Comparison of ENCODE assay signal across 1 cellular context in genomic region chr19:39539519-39540332, GRCh38.
A peak's percentile ranks its signal among the peaks of the same experiment; 100 is the strongest.
TF ChIP-seq lines count a peak whose summit lies in the region.

Gene EID2, minus strand, starts transcription at chr19:39540161. Its CDS starts 82 bp downstream, at chr19:39540079.

TF ChIP-seq in HEK293, 187 proteins besides CTCF, POLR2A, EP300 and RAD21 (continued from another document and continues in another):
- 0 out of 2 replicates have a peak, but pooled peaks have one; percentile 17 for TF ChIP-seq ZBTB11 (tag by site-specific recombination; conservative IDR thresholded peaks at IDR 0.05; ENCODE audit: low read depth)
- no peak for TF ChIP-seq ZNF10 (tag by site-specific recombination; IDR thresholded peaks at IDR 0.05)
- TF ChIP-seq ZNF560 (tag by site-specific recombination; IDR thresholded peaks at IDR 0.05; ENCODE audit: borderline replicate concordance): no peak
- no peak for TF ChIP-seq MYNN (tag by site-specific recombination; IDR thresholded peaks at IDR 0.05; ENCODE audit: borderline replicate concordance)
- no peak for TF ChIP-seq PRDM1 (tag by site-specific recombination; IDR thresholded peaks at IDR 0.05)
- TF ChIP-seq ZNF280C (tag by site-specific recombination; IDR thresholded peaks at IDR 0.05): no peak
- TF ChIP-seq IKZF3 (tag by site-specific recombination; IDR thresholded peaks at IDR 0.05): peak; percentile 85
- 0 out of 2 replicates have a peak, but pooled peaks have one; percentile 5 for TF ChIP-seq WT1 (tag by site-specific recombination; IDR thresholded peaks at IDR 0.05)
- no peak for TF ChIP-seq ZNF510 (tag by site-specific recombination; IDR thresholded peaks at IDR 0.05; ENCODE audit: insufficient replicate concordance)
- TF ChIP-seq ZNF48 (tag by site-specific recombination; IDR thresholded peaks at IDR 0.05): no peak
- TF ChIP-seq SP3 (tag by site-specific recombination; IDR thresholded peaks at IDR 0.05): peak; percentile 22; the same call in 1 of the 2 replicates
- no peak for TF ChIP-seq ZNF791 (tag by site-specific recombination; IDR thresholded peaks at IDR 0.05)
- no peak for TF ChIP-seq GLIS2 (tag by site-specific recombination; IDR thresholded peaks at IDR 0.05)
- no peak for TF ChIP-seq ZNF175 (tag by site-specific recombination; IDR thresholded peaks at IDR 0.05)
- no peak for TF ChIP-seq ZNF777 (tag by site-specific recombination; IDR thresholded peaks at IDR 0.05; ENCODE audit: borderline replicate concordance)
- no peak for TF ChIP-seq SALL2 (tag by site-specific recombination; IDR thresholded peaks at IDR 0.05; ENCODE audit: borderline replicate concordance)
- no peak; the same call in 1 of the 2 replicates for TF ChIP-seq REPIN1 (tag by site-specific recombination; IDR thresholded peaks at IDR 0.05; ENCODE audit: low read depth)
- no peak for TF ChIP-seq ZNF302 (tag by site-specific recombination; IDR thresholded peaks at IDR 0.05; ENCODE audit: low read depth)
- TF ChIP-seq ZBTB1 (tag by site-specific recombination; IDR thresholded peaks at IDR 0.05): no peak
- TF ChIP-seq ZNF670 (tag by site-specific recombination; IDR thresholded peaks at IDR 0.05; ENCODE audit: low read depth): no peak
- no peak for TF ChIP-seq GLI2 (tag by site-specific recombination; IDR thresholded peaks at IDR 0.05; ENCODE audit: borderline replicate concordance, low read depth)
- TF ChIP-seq ZNF19 (tag by site-specific recombination; IDR thresholded peaks at IDR 0.05; ENCODE audit: low read depth): no peak
- no peak for TF ChIP-seq ZNF23 (tag by site-specific recombination; IDR thresholded peaks at IDR 0.05; ENCODE audit: borderline replicate concordance)
- TF ChIP-seq ZNF629 (tag by site-specific recombination; IDR thresholded peaks at IDR 0.05): peak; percentile 41; the same call in 1 of the 2 replicates
- no peak for TF ChIP-seq KLF16 (tag by site-specific recombination; IDR thresholded peaks at IDR 0.05)
- no peak for TF ChIP-seq ZNF830 (tag by site-specific recombination; IDR thresholded peaks at IDR 0.05; ENCODE audit: low read depth)
- TF ChIP-seq ZNF266 (tag by site-specific recombination; IDR thresholded peaks at IDR 0.05; ENCODE audit: low read depth): no peak
- no peak for TF ChIP-seq ZSCAN16 (tag by site-specific recombination; IDR thresholded peaks at IDR 0.05)
- no peak for TF ChIP-seq ZNF610 (tag by site-specific recombination; IDR thresholded peaks at IDR 0.05; ENCODE audit: borderline replicate concordance)
- no peak for TF ChIP-seq ZNF664 (tag by site-specific recombination; IDR thresholded peaks at IDR 0.05)
- TF ChIP-seq ZNF768 (tag by site-specific recombination; IDR thresholded peaks at IDR 0.05): no peak
- no peak for TF ChIP-seq PRDM10 (tag by site-specific recombination; IDR thresholded peaks at IDR 0.05)
- no peak for TF ChIP-seq TSHZ1 (tag by site-specific recombination; IDR thresholded peaks at IDR 0.05; ENCODE audit: borderline replicate concordance)
- no peak for TF ChIP-seq ZNF18 (tag by site-specific recombination; IDR thresholded peaks at IDR 0.05)
- TF ChIP-seq ZNF426 (tag by site-specific recombination; IDR thresholded peaks at IDR 0.05): no peak
- TF ChIP-seq ZIC2 (tag by site-specific recombination; IDR thresholded peaks at IDR 0.05): no peak
- peak; percentile 99 for TF ChIP-seq ZNF335 (tag by site-specific recombination; conservative IDR thresholded peaks at IDR 0.05)
- TF ChIP-seq ZNF785 (tag by site-specific recombination; IDR thresholded peaks at IDR 0.05): no peak
- TF ChIP-seq ZNF366 (tag by site-specific recombination; conservative IDR thresholded peaks at IDR 0.05): no peak
- TF ChIP-seq ZNF169 (tag by site-specific recombination; IDR thresholded peaks at IDR 0.05): no peak
- peak; percentile 66 for TF ChIP-seq SP7 (tag by site-specific recombination; IDR thresholded peaks at IDR 0.05)
- TF ChIP-seq HOXC10 (CRISPR knock-in tag; IDR thresholded peaks at IDR 0.05): no peak
- peak; percentile 75 for TF ChIP-seq ZBTB17 (tag by site-specific recombination; IDR thresholded peaks at IDR 0.05)
- TF ChIP-seq ZNF792 (tag by site-specific recombination; IDR thresholded peaks at IDR 0.05): no peak
- TF ChIP-seq ZFP3 (tag by site-specific recombination; IDR thresholded peaks at IDR 0.05; ENCODE audit: low read depth): no peak
- TF ChIP-seq ZNF513 (tag by site-specific recombination; IDR thresholded peaks at IDR 0.05): 0 out of 2 replicates have a peak, but pooled peaks have one; percentile 12
- no peak for TF ChIP-seq TRIM28 (IDR thresholded peaks at IDR 0.05; ENCODE audit: borderline replicate concordance, low read length)
